7 cellular contexts compared by ENCODE assay signal in genomic region chr17:64020068-64020766, GRCh38. TPM values are rescaled to one million over a fixed set of nuclear protein-coding genes. Genes with fewer than 3 reads are reported as not detected.
DNase-seq lines count a peak whose midpoint lies in the region; ATAC-seq, FAIRE-seq and TF ChIP-seq lines count a peak whose summit lies in the region.

Gene ICAM2 (minus strand): TSS chr17:64020633. CDS start chr17:64006691, 13,942 bp downstream.

- H3K4me2 ChIP-seq in GM12878 (ENCODE audit: control insufficient read depth, insufficient read depth) = peak within 1 kb of the TSS; percentile 59

- peaks cover 38% of the 10 kb centered on the region for H3K79me2 ChIP-seq in GM12878 (ENCODE audit: control insufficient read depth, insufficient read depth, low read length)

- RAD21 ChIA-PET in GM12878 (lab: Charles Lee; ENCODE audit: unreplicated experiment) = interaction anchor here (0.6 to 7.4 kb wide), 24 partner anchors 9 to 392 kb away, joined by 3 to 105 read pairs (median 6); partner anchors contain the start of genes CD79B, CSHL1 and GH1

- peak; percentile 7 for FAIRE-seq in GM12878 (lab: Jason Lieb, UNC)

- ATAC-seq in GM19043 (IDR thresholded peaks at IDR 0.05; ENCODE audit: low read depth, unreplicated experiment) = peak; percentile 56
- peak; percentile 58 for ATAC-seq in HG03135 (IDR thresholded peaks at IDR 0.05; ENCODE audit: unreplicated experiment)
- peak; percentile 79 for ATAC-seq in GM12878

- peak within 1 kb of the TSS; percentile 90 for H3K9ac ChIP-seq in GM12878 (ENCODE audit: control insufficient read depth, insufficient read depth, low read length)

- no peaks in the 10 kb centered on the region for H3K27me3 ChIP-seq in GM12878 (replicated peaks in 1 of 2; ENCODE audit: control insufficient read depth in 2 of 2, insufficient read depth in 2 of 2, low read length in 1 of 2)

- in situ Hi-C loops in GM12878 (cut with MboI) = loop anchor here (5.0 kb wide), 1 partner anchor 98 kb away; no protein-coding TSS in a partner anchor

- peak within 1 kb of the TSS; percentile 100 for H3K27ac Mint-ChIP-seq in T-helper 2 cell treated with Interferon-gamma antibody and Interleukin-4, amounts not matched to agents 5 μg/mL and 100 μg/mL, for 36 hours

- no peaks in the 10 kb centered on the region for H3K9me3 ChIP-seq in GM12878 (replicated peaks; ENCODE audit: control insufficient read depth, insufficient read depth, low read length)

- no peaks in the 10 kb centered on the region for H4K20me1 ChIP-seq in GM12878 (ENCODE audit: control insufficient read depth, insufficient read depth)

- peak within 1 kb of the TSS; percentile 71 for H2AFZ ChIP-seq in GM12878 (ENCODE audit: control insufficient read depth, low read depth, low read length)

- POLR2A ChIA-PET in GM12878 (lab: Charles Lee) = interaction anchor here (0.5 to 3.5 kb wide), 25 partner anchors 9 to 374 kb away, joined by 3 to 42 read pairs (median 5); partner anchors contain the start of genes CD79B, ERN1 and GH1

- WGBS in GM12878 (ENCODE audit: insufficient coverage, insufficient replicate concordance, low lambda C conversion rate, missing lambda C conversion rate) = 0% methylated on average over 22 of the region's 23 CpGs

- CTCF ChIA-PET in GM12878 (lab: Yijun Ruan, JAX) = interaction anchor here (0.7 to 11.2 kb wide), 21 partner anchors 9 to 258 kb away, joined by 3 to 351 read pairs (median 5); partner anchors contain the start of genes CD79B, CSHL1, ERN1 and GH1

- H3K4me3 Mint-ChIP-seq in T-helper 2 cell treated with Interferon-gamma antibody and Interleukin-4, amounts not matched to agents 5 μg/mL and 100 μg/mL, for 36 hours = peak within 1 kb of the TSS; percentile 100

- H3K9me3 Mint-ChIP-seq in T-helper 2 cell treated with Interferon-gamma antibody and Interleukin-4, amounts not matched to agents 5 μg/mL and 100 μg/mL, for 36 hours = peaks cover 3% of the 10 kb centered on the region

- BruUV-seq in GM12878 (replicated peaks; lab: Mats Ljungman, UMichigan) = TSS peak; percentile 94

- DNase-seq in T-helper 2 cell treated with Interferon-gamma antibody and Interleukin-4, amounts not matched to agents 5 μg/mL and 100 μg/mL, for 36 hours (ENCODE audit: low spot score) = peak; percentile 84
- DNase-seq in GM12878 (ENCODE audit: low read depth, low spot score) (peak; percentile 90), lung microvascular endothelial cell (ENCODE audit: low read depth in 2 of 2) (peak; percentile 79 to 93), Ammon's horn (ENCODE audit: low spot score) (no peak)
- peak; percentile 72 to 81 for DNase-seq in stimulated activated CD8-positive, alpha-beta memory T cell treated with anti-CD3 and anti-CD28 coated beads, Interleukin-4, amount 100 ng/mL, for 1 hour (ENCODE audit: low read depth in 2 of 2, low spot score in 1 of 2)

- peak in 1 of 2 experiments; percentile 73; a peak in 2 of 4 replicates for TF ChIP-seq EP300 in GM12878 (IDR thresholded peaks at IDR 0.05; ENCODE audit: borderline replicate concordance in 1 of 2, control insufficient read depth in 1 of 2, low read depth in 2 of 2, low read length in 2 of 2)

- peaks cover 60% of the 10 kb centered on the region for H3K4me1 Mint-ChIP-seq in T-helper 2 cell treated with Interferon-gamma antibody and Interleukin-4, amounts not matched to agents 5 μg/mL and 100 μg/mL, for 36 hours (ENCODE audit: low read depth)

- peaks cover 21% of the 10 kb centered on the region for H3K36me3 Mint-ChIP-seq in T-helper 2 cell treated with Interferon-gamma antibody and Interleukin-4, amounts not matched to agents 5 μg/mL and 100 μg/mL, for 36 hours (ENCODE audit: low read depth)

- H3K36me3 ChIP-seq in GM12878 (ENCODE audit: control insufficient read depth in 2 of 2, insufficient read depth in 2 of 2, low read length in 1 of 2) = no peaks in the 10 kb centered on the region

- peak within 1 kb of the TSS; percentile 74 for H3K4me3 ChIP-seq in GM12878

- peaks cover 16% of the 10 kb centered on the region for H3K4me1 ChIP-seq in GM12878 (ENCODE audit: control insufficient read depth, insufficient read depth, low read length)

- SMC1A ChIA-PET in GM12878 (lab: Charles Lee; ENCODE audit: uncharacterized antibody, unreplicated experiment) = interaction anchor here (0.7 to 15.0 kb wide), 27 partner anchors 8 to 392 kb away, joined by 3 to 570 read pairs (median 6); partner anchors contain the start of genes CD79B, ERN1 and GH1

- H3K27me3 Mint-ChIP-seq in T-helper 2 cell treated with Interferon-gamma antibody and Interleukin-4, amounts not matched to agents 5 μg/mL and 100 μg/mL, for 36 hours (ENCODE audit: low read depth) = no peaks in the 10 kb centered on the region

- peak; percentile 76 for TF ChIP-seq POLR2A in GM12878 (IDR thresholded peaks at IDR 0.05; ENCODE audit: low read depth, low read length)

- peak within 1 kb of the TSS; percentile 98 for H3K27ac ChIP-seq in GM12878 (ENCODE audit: control insufficient read depth, insufficient read depth)

- no peak for TF ChIP-seq RAD21 in GM12878 (IDR thresholded peaks at IDR 0.05; ENCODE audit: insufficient read depth, low read depth, low read length)

- peak in 1 of 3 experiments; percentile 15; a peak in 1 of 6 replicates for TF ChIP-seq CTCF in GM12878 (IDR thresholded peaks at IDR 0.05 in 2 of 3, conservative IDR thresholded peaks at IDR 0.05 in 1 of 3; ENCODE audit: control insufficient read depth in 2 of 3, extremely low read depth in 1 of 3, insufficient read depth in 1 of 3, low read depth in 3 of 3, low read length in 3 of 3)

- intact Hi-C loops in GM12878 (cut with micrococcal nuclease; ENCODE audit: unreplicated experiment) = no loop called here

TF ChIP-seq in GM12878, 131 proteins besides CTCF, POLR2A, EP300 and RAD21 (continues in another document):
- TF ChIP-seq, protein P1, sequence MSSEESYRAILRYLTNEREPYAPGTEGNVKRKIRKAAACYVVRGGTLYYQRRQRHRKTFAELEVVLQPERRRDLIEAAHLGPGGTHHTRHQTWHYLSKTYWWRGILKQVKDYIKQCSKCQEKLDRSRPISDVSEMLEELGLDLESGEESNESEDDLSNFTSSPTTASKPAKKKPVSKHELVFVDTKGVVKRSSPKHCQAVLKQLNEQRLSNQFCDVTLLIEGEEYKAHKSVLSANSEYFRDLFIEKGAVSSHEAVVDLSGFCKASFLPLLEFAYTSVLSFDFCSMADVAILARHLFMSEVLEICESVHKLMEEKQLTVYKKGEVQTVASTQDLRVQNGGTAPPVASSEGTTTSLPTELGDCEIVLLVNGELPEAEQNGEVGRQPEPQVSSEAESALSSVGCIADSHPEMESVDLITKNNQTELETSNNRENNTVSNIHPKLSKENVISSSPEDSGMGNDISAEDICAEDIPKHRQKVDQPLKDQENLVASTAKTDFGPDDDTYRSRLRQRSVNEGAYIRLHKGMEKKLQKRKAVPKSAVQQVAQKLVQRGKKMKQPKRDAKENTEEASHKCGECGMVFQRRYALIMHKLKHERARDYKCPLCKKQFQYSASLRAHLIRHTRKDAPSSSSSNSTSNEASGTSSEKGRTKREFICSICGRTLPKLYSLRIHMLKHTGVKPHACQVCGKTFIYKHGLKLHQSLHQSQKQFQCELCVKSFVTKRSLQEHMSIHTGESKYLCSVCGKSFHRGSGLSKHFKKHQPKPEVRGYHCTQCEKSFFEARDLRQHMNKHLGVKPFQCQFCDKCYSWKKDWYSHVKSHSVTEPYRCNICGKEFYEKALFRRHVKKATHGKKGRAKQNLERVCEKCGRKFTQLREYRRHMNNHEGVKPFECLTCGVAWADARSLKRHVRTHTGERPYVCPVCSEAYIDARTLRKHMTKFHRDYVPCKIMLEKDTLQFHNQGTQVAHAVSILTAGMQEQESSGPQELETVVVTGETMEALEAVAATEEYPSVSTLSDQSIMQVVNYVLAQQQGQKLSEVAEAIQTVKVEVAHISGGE (CRISPR knock-in tag; IDR thresholded peaks at IDR 0.05) = no peak
- no peak for TF ChIP-seq SREBF2 (IDR thresholded peaks at IDR 0.05; ENCODE audit: low read length)
- 0 out of 2 replicates have a peak, but pooled peaks have one; percentile 25 for TF ChIP-seq CBFB (IDR thresholded peaks at IDR 0.05; ENCODE audit: low read depth)
- TF ChIP-seq HDAC6 (IDR thresholded peaks at IDR 0.05; ENCODE audit: unreplicated experiment) = peak; percentile 31
- TF ChIP-seq BCL11A (IDR thresholded peaks at IDR 0.05; ENCODE audit: low read depth, low read length) = no peak

RNA-seq across cellular contexts. Expression of gene ICAM2, which starts in this region (rescaled TPM):
- total RNA-seq in GM12878 (2013; cell fraction: nucleolus; rRNA removed) = 74.8 and 80.2 TPM in 2 replicates
- total RNA-seq in GM12878 (2014; rRNA removed) (60.7 and 62.8 TPM in 2 replicates), GM12878 (2014; rRNA removed; fragmentation: Illumina TruSeq; extraction: Trizol) (39.2 and 40.8 TPM in 2 replicates), GM12878 (2021) (37.4 and 42.7 TPM in 2 replicates), lung microvascular endothelial cell (257 and 282 TPM in 2 replicates)
- 31.8 TPM for polyA plus RNA-seq in GM12878 (2011; ENCODE audit: low read depth)
- polyA plus RNA-seq in GM12878 (2011; rRNA removed) (53.7 and 108 TPM in 2 replicates), GM12878 (2014; fragmentation: Illumina TruSeq; extraction: Trizol) (34.5 and 55.5 TPM in 2 replicates), GM12878 (2014; fragmentation: Nextera tagmentation; extraction: Ambion mirVana) (10 to 100 TPM; 23.6 to 27.7 TPM), GM12878 (2014; rRNA removed) (61.4 and 66.7 TPM in 2 replicates), GM12878 (2016; fragmentation: Nextera tagmentation; extraction: Ambion mirVana) (10 to 100 TPM; 69.8 to 70.2 TPM)
- polyA plus RNA-seq in GM12878 (2011; cell fraction: cytosol; rRNA removed) = 170 and 179 TPM in 2 replicates
- 67.6 and 85.3 TPM in 2 replicates for polyA plus RNA-seq in GM12878 (2011; cell fraction: nucleus; rRNA removed)
- polyA plus RNA-seq in GM12878 (2012) = 38.9 and 53.9 TPM in 2 replicates
- 109 and 137 TPM in 2 replicates for polyA minus RNA-seq in GM12878 (2011; rRNA and poly(A)+ RNA removed)
- polyA minus RNA-seq in GM12878 (2011; cell fraction: cytosol; rRNA and poly(A)+ RNA removed) = 37.4 and 38.6 TPM in 2 replicates
- polyA minus RNA-seq in GM12878 (2011; cell fraction: nucleus; rRNA and poly(A)+ RNA removed) = 14.5 and 23.2 TPM in 2 replicates
